ENCODE assay signal across 29 cellular contexts in the genomic region with DNA sequence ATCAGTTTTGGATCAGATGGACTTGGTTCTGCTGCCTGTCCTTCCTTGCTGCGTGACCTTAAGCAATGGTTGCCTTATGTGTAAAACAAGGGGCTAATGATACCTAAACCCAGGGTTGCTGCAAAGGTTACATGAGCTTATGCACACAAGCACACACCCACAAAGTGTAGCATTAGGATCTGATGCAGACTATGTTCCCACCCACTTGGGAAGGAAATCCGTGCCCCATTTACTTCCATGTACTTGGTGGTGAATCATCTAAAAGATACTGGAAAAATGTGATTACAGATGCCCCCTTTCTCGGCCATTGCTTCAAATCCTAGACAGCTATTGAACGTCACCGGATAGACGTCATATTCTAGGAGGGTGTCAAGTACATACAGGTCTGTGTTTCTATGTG.
DNase-seq lines count a peak whose midpoint lies in the region; ATAC-seq and TF ChIP-seq lines count a peak whose summit lies in the region.
"Had no signal": no experiment of that assay in that cellular context is flagged by ENCODE, and none has a peak within 500 bp of the region (broad histone marks: within the 10 kb centered on the region; RNA-seq: fewer than 3 reads in every experiment).

No MANE protein-coding gene starts in this region.

- no peaks in the 10 kb centered on the region for H3K36me3 ChIP-seq in esophagus muscularis mucosa
- H3K36me3 ChIP-seq: breast epithelium, colonic mucosa, right lobe of liver, thyroid gland had no signal

- peaks cover 13% of the 10 kb centered on the region for H3K36me3 Mint-ChIP-seq in stimulated activated naive CD8-positive, alpha-beta T cell treated with anti-CD3 and anti-CD28 coated beads, Interleukin-15, Interleukin-2, amounts not matched to agents 100 ng/mL and 50 ng/mL, for 24 hours (ENCODE audit: low read depth)
- H3K36me3 Mint-ChIP-seq in T-helper 17 cell (ENCODE audit: low read depth), result peaks cover 2% of the 10 kb centered on the region
- H3K36me3 Mint-ChIP-seq: memory B cell had no signal

- ATAC-seq in stimulated activated naive CD8-positive, alpha-beta T cell treated with anti-CD3 and anti-CD28 coated beads, Interleukin-15, Interleukin-2, amounts not matched to agents 100 U/mL and 50 U/mL, for 24 hours, result no peak
- ATAC-seq in T-helper 17 cell, result no peak
- ATAC-seq in left lobe of liver, result no peak
- no peak for ATAC-seq in HG03135 (IDR thresholded peaks at IDR 0.05; ENCODE audit: unreplicated experiment)
- no peak for ATAC-seq in esophagus mucosa
- ATAC-seq: right lobe of liver had no signal

- 92% methylated on average over 6 of the region's 6 CpGs for WGBS in esophagus muscularis mucosa

- no peak for TF ChIP-seq EP300 in esophagus muscularis mucosa (IDR thresholded peaks at IDR 0.05)

- peaks cover 28% of the 10 kb centered on the region for H3K4me1 Mint-ChIP-seq in stimulated activated naive CD8-positive, alpha-beta T cell treated with anti-CD3 and anti-CD28 coated beads, Interleukin-15, Interleukin-2, amounts not matched to agents 100 ng/mL and 50 ng/mL, for 24 hours (ENCODE audit: low read depth)
- H3K4me1 Mint-ChIP-seq in T-helper 17 cell, result peaks cover 61% of the 10 kb centered on the region

- peak overlapping the region; percentile 89 for H3K27ac Mint-ChIP-seq in stimulated activated naive CD8-positive, alpha-beta T cell treated with anti-CD3 and anti-CD28 coated beads, Interleukin-15, Interleukin-2, amounts not matched to agents 100 ng/mL and 50 ng/mL, for 24 hours
- H3K27ac Mint-ChIP-seq in T-helper 17 cell, result peak overlapping the region; percentile 72
- H3K27ac Mint-ChIP-seq: B cell, memory B cell had no signal

- H3K4me3 Mint-ChIP-seq in stimulated activated naive CD8-positive, alpha-beta T cell treated with anti-CD3 and anti-CD28 coated beads, Interleukin-15, Interleukin-2, amounts not matched to agents 100 ng/mL and 50 ng/mL, for 24 hours, result peak overlapping the region; percentile 48
- H3K4me3 Mint-ChIP-seq in T-helper 17 cell, result peak overlapping the region; percentile 52
- H3K4me3 Mint-ChIP-seq: B cell, H9, memory B cell had no signal

- H3K27me3 ChIP-seq in esophagus muscularis mucosa, result no peaks in the 10 kb centered on the region
- H3K27me3 ChIP-seq: breast epithelium, colonic mucosa, right lobe of liver, thyroid gland had no signal

- no peaks in the 10 kb centered on the region for H3K27me3 Mint-ChIP-seq in stimulated activated naive CD8-positive, alpha-beta T cell treated with anti-CD3 and anti-CD28 coated beads, Interleukin-15, Interleukin-2, amounts not matched to agents 100 ng/mL and 50 ng/mL, for 24 hours
- no peaks in the 10 kb centered on the region for H3K27me3 Mint-ChIP-seq in T-helper 17 cell

- peaks cover 0 to 19% (median under 1%) of the 10 kb centered on the region in 4 donors for H3K4me1 ChIP-seq in esophagus muscularis mucosa
- H3K4me1 ChIP-seq: breast epithelium, colonic mucosa, right lobe of liver had no signal

- no peak for TF ChIP-seq CTCF in esophagus muscularis mucosa (IDR thresholded peaks at IDR 0.05)

- no peak for DNase-seq in stimulated activated naive CD8-positive, alpha-beta T cell treated with anti-CD3 and anti-CD28 coated beads, Interleukin-15, Interleukin-2, amounts not matched to agents 100 U/mL and 50 U/mL, for 24 hours
- no peak for DNase-seq in T-helper 17 cell
- peak; percentile 45 for DNase-seq in esophagus muscularis mucosa (ENCODE audit: extremely low spot score)
- DNase-seq in left lobe of liver (ENCODE audit: low spot score), result no peak
- DNase-seq: ACHN; activated CD4-positive, alpha-beta T cell treated with anti-CD3 and anti-CD28 coated beads for 4 hours; activated T-cell treated with anti-CD3 and anti-CD28 coated beads, Interleukin-2, amount 50 U/mL, for 48 hours; colonic mucosa; COR-L47; effector memory CD4-positive, alpha-beta T cell; glutamatergic neuron; H9; Kasumi-1; NCI-H1417 treated with DMSO at 0.1 percent for 48 hours; NCI-H2081 treated with DMSO at 0.1 percent for 48 hours; NCI-H2227 treated with DMSO at 0.1 percent for 48 hours; NCI-H526; posterior cingulate gyrus; right lobe of liver; Right ventricle myocardium superior; stimulated activated CD8-positive, alpha-beta memory T cell treated with anti-CD3 and anti-CD28 coated beads, Interleukin-4, amount 100 ng/mL, for 48 hours; T-helper 9 cell; thyroid gland had no signal

- no peak for TF ChIP-seq POLR2A in esophagus muscularis mucosa (IDR thresholded peaks at IDR 0.05; ENCODE audit: low read depth)

- H3K4me3 ChIP-seq in esophagus muscularis mucosa, result no peak overlapping the region
- H3K4me3 ChIP-seq: breast epithelium, colonic mucosa, right lobe of liver, thyroid gland had no signal

- H3K27ac ChIP-seq in esophagus muscularis mucosa (replicated peaks in 1 of 4), result no peak overlapping the region
- H3K27ac ChIP-seq: breast epithelium, colonic mucosa, right lobe of liver, thyroid gland had no signal

- H3K9me3 ChIP-seq in T-helper 17 cell (ENCODE audit: control insufficient read depth, low read length, poor library complexity, severe bottlenecking) (peaks cover 2% of the 10 kb centered on the region), esophagus muscularis mucosa (no peaks in the 10 kb centered on the region)
- H3K9me3 ChIP-seq: breast epithelium, colonic mucosa, right lobe of liver, thyroid gland had no signal

- intact Hi-C loops in esophagus muscularis mucosa (cut with DNase I), result no loop called here

- no peaks in the 10 kb centered on the region for H3K9me3 Mint-ChIP-seq in stimulated activated naive CD8-positive, alpha-beta T cell treated with anti-CD3 and anti-CD28 coated beads, Interleukin-15, Interleukin-2, amounts not matched to agents 100 ng/mL and 50 ng/mL, for 24 hours
- H3K9me3 Mint-ChIP-seq: H9, memory B cell had no signal
